Comparison of ENCODE assay signal across 9 cellular contexts in genomic region chrX:19373034-19373891, GRCh38. TPM values are rescaled to one million over a fixed set of nuclear protein-coding genes. Genes with fewer than 3 reads are reported as not detected.
DNase-seq lines count a peak whose midpoint lies in the region; ATAC-seq, FAIRE-seq and TF ChIP-seq lines count a peak whose summit lies in the region.
"Had no signal": no experiment of that assay in that cellular context is flagged by ENCODE, and none has a peak within 500 bp of the region (broad histone marks: within the 10 kb centered on the region; RNA-seq: fewer than 3 reads in every experiment).

No MANE protein-coding gene starts in this region.

- no peak for TF ChIP-seq CTCF in neural progenitor cell (IDR thresholded peaks at IDR 0.05)

- H3K4me3 ChIP-seq in CD4-positive, CD25-positive, alpha-beta regulatory T cell (ENCODE audit: low read depth, low read length), result peak overlapping the region; percentile 65
- H3K4me3 ChIP-seq in duodenal mucosa (ENCODE audit: low read depth in 1 of 2, low read length in 2 of 2) (peak overlapping the region; percentile 52 to 60), neural progenitor cell (peak overlapping the region; percentile 48)

- peak overlapping the region in 2 of 4 donors; percentile 73 to 87 for H3K4me3 Mint-ChIP-seq in CD4-positive, CD25-positive, alpha-beta regulatory T cell
- peak overlapping the region; percentile 84 for H3K4me3 Mint-ChIP-seq in neural progenitor cell

- no peaks in the 10 kb centered on the region for H3K4me1 ChIP-seq in CD4-positive, CD25-positive, alpha-beta regulatory T cell (ENCODE audit: control insufficient read depth, insufficient read depth, low read length, poor library complexity, severe bottlenecking)
- H3K4me1 ChIP-seq in duodenal mucosa (ENCODE audit: control insufficient read depth in 1 of 2, insufficient read depth in 2 of 2, low read length in 2 of 2) (peaks cover 0 to 4% of the 10 kb centered on the region in 2 donors), neural progenitor cell (no peaks in the 10 kb centered on the region)

- no peak overlapping the region for H3K27ac Mint-ChIP-seq in CD4-positive, CD25-positive, alpha-beta regulatory T cell
- no peak overlapping the region for H3K27ac Mint-ChIP-seq in neural progenitor cell

- no peaks in the 10 kb centered on the region for H3K36me3 ChIP-seq in CD4-positive, CD25-positive, alpha-beta regulatory T cell (ENCODE audit: control insufficient read depth, insufficient read depth, low read length)
- H3K36me3 ChIP-seq in duodenal mucosa (ENCODE audit: control insufficient read depth in 1 of 2, insufficient read depth in 2 of 2, low read length in 2 of 2) (no peaks in the 10 kb centered on the region), neural progenitor cell (no peaks in the 10 kb centered on the region)

- H3K9ac ChIP-seq in duodenal mucosa (ENCODE audit: low read depth in 1 of 2, low read length in 2 of 2) (no peak overlapping the region), neural progenitor cell (no peak overlapping the region)

- no peak for ATAC-seq in CD4-positive, CD25-positive, alpha-beta regulatory T cell (ENCODE audit: low read depth in 2 of 2)
- no peak for ATAC-seq in GM21786 (IDR thresholded peaks at IDR 0.05; ENCODE audit: unreplicated experiment)

- H3K4me1 Mint-ChIP-seq in CD4-positive, CD25-positive, alpha-beta regulatory T cell, result peaks cover 0 to 7% (median 4%) of the 10 kb centered on the region in 4 donors
- H3K4me1 Mint-ChIP-seq in neural progenitor cell, result peaks cover 5% of the 10 kb centered on the region

- H3K9me3 ChIP-seq in CD4-positive, CD25-positive, alpha-beta regulatory T cell (ENCODE audit: control insufficient read depth in 2 of 2, low read length in 2 of 2), result no peaks in the 10 kb centered on the region
- H3K9me3 ChIP-seq in duodenal mucosa (ENCODE audit: control insufficient read depth in 1 of 2, low read length in 2 of 2) (no peaks in the 10 kb centered on the region), neural progenitor cell (ENCODE audit: low read depth) (no peaks in the 10 kb centered on the region)

- no peaks in the 10 kb centered on the region for H3K36me3 Mint-ChIP-seq in CD4-positive, CD25-positive, alpha-beta regulatory T cell
- H3K36me3 Mint-ChIP-seq in neural progenitor cell, result no peaks in the 10 kb centered on the region

- H3K9me3 Mint-ChIP-seq in CD4-positive, CD25-positive, alpha-beta regulatory T cell, result no peaks in the 10 kb centered on the region
- peaks cover 10% of the 10 kb centered on the region for H3K9me3 Mint-ChIP-seq in neural progenitor cell
- H3K9me3 Mint-ChIP-seq: T-helper 1 cell treated with Interleukin-12 subunit alpha and Interleukin-12 subunit beta and Interleukin-4 antibody, amounts not matched to agents 30 μg/mL and 1 μg/mL, for 36 hours had no signal

- peak overlapping the region; percentile 76 for H2AFZ ChIP-seq in neural progenitor cell (replicated peaks)

- peak overlapping the region; percentile 89 for H3K4me2 ChIP-seq in neural progenitor cell

- no peaks in the 10 kb centered on the region for H3K79me2 ChIP-seq in neural progenitor cell (ENCODE audit: low read depth)

- H3F3A ChIP-seq in neural progenitor cell (ENCODE audit: low read depth), result no peaks in the 10 kb centered on the region

- no peak for FAIRE-seq in GM19239 (lab: Jason Lieb, UNC)

- H3K27ac ChIP-seq in CD4-positive, CD25-positive, alpha-beta regulatory T cell (ENCODE audit: insufficient read depth, low read length, poor library complexity, severe bottlenecking), result no peak overlapping the region
- no peak overlapping the region for H3K27ac ChIP-seq in duodenal mucosa (ENCODE audit: low read depth, low read length)
- H3K27ac ChIP-seq in neural progenitor cell, result no peak overlapping the region
- no peak overlapping the region for H3K27ac ChIP-seq in caudate nucleus (ENCODE audit: low read depth, low read length)

- no peaks in the 10 kb centered on the region for H3K27me3 ChIP-seq in CD4-positive, CD25-positive, alpha-beta regulatory T cell (ENCODE audit: control insufficient read depth, insufficient read depth, low read length)
- H3K27me3 ChIP-seq in duodenal mucosa (ENCODE audit: control insufficient read depth in 1 of 2, insufficient read depth in 2 of 2, low read length in 2 of 2) (no peaks in the 10 kb centered on the region), neural progenitor cell (peaks cover 12% of the 10 kb centered on the region)

- H3K27me3 Mint-ChIP-seq in CD4-positive, CD25-positive, alpha-beta regulatory T cell, result peaks cover 5% of the 10 kb centered on the region
- peaks cover 2% of the 10 kb centered on the region for H3K27me3 Mint-ChIP-seq in neural progenitor cell (ENCODE audit: insufficient read depth, low read depth)

- no peaks in the 10 kb centered on the region for H4K20me1 ChIP-seq in neural progenitor cell (ENCODE audit: low read depth)

- no peak for DNase-seq in CD4-positive, CD25-positive, alpha-beta regulatory T cell
- DNase-seq in NCI-H2171 (lab: John Stamatoyannopoulos, UW) (peak; percentile 11), neural progenitor cell (ENCODE audit: low spot score) (peak; percentile 13), GM19239 (ENCODE audit: insufficient read length, low spot score) (no peak), GF-D8 (lab: John Stamatoyannopoulos, UW) (no peak), caudate nucleus (lab: John Stamatoyannopoulos, UW) (no peak)

RNA-seq across cellular contexts. Expression of gene PDHA1, which starts 29.5 kb away (rescaled TPM):
- 87.6 TPM for total RNA-seq in CD4-positive, CD25-positive, alpha-beta regulatory T cell
- 100 to 1,000 TPM in 1 of 4 donors, 10 to 100 TPM in 3; 50.5 to 103 (median 64.1) TPM for polyA plus RNA-seq in CD4-positive, CD25-positive, alpha-beta regulatory T cell
- total RNA-seq in neural progenitor cell (ENCODE audit: low replicate concordance), result 101 and 147 TPM in 2 replicates

Comparison
In these comparisons a context has a peak if more than half of its experiments do, and no peak if none do; other contexts are left out.
1. DNase-seq: peak in NCI-H2171 (single experiment) and neural progenitor cell (single experiment); none in CD4-positive, CD25-positive, alpha-beta regulatory T cell (0 of 3), GM19239 (single experiment), GF-D8 (single experiment) and caudate nucleus (0 of 61).
2. Peak in every context shown above with its lines, with median percentiles within 50 percentile points of each other: H3K4me3 ChIP-seq.